ENCODE assay signal across 14 cellular contexts in the genomic region with DNA sequence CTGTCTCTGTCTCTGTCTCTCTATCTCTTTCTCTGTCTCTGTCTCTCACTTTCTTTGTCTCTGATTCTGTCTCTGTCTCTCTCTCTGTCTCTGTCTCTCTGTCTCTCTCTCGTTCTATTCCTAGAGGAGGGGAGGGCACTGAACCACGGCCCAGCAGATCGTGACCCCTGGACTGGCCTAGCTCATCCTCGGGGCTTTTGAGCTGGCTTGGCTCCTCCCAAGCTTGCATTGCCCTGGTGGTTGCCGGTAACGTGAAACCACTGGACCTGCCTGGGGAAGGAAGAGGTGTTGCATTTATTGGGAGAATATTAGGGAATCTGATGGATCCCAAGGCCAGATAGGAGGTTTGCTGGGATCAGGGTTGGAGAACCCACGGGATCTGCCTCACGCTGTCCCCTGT.
DNase-seq lines count a peak whose midpoint lies in the region; ATAC-seq and TF ChIP-seq lines count a peak whose summit lies in the region.
"Had no signal": no experiment of that assay in that cellular context is flagged by ENCODE, and none has a peak within 500 bp of the region (broad histone marks: within the 10 kb centered on the region; RNA-seq: fewer than 3 reads in every experiment).

No MANE protein-coding gene starts in this region.

- no peak for ATAC-seq in GM19023 (IDR thresholded peaks at IDR 0.05; ENCODE audit: unreplicated experiment)
- ATAC-seq: GM12878 had no signal

- no peak overlapping the region for H2BK15ac ChIP-seq in neuronal stem cell (ENCODE audit: low read length)

- H2BK12ac ChIP-seq in neuronal stem cell (ENCODE audit: low read length) = no peak overlapping the region

- no peak for TF ChIP-seq POLR2A in vagina (IDR thresholded peaks at IDR 0.05)

- H3K4ac ChIP-seq in neuronal stem cell (ENCODE audit: low read length) = no peak overlapping the region

- H3K9me3 Mint-ChIP-seq in glutamatergic neuron (ENCODE audit: unreplicated experiment) = peaks cover 6% of the 10 kb centered on the region
- H3K9me3 Mint-ChIP-seq in activated CD4-positive, alpha-beta T cell treated with anti-CD3 and anti-CD28 coated beads, Interleukin-2, amount 10 ng/mL, durations not matched to agents 24 days and 14 days = peaks cover 10% of the 10 kb centered on the region

- no peaks in the 10 kb centered on the region for H3K27me3 ChIP-seq in neuronal stem cell (ENCODE audit: control insufficient read depth in 3 of 3, insufficient read depth in 3 of 3, low read depth in 1 of 3, low read length in 3 of 3)
- H3K27me3 ChIP-seq in vagina = no peaks in the 10 kb centered on the region
- H3K27me3 ChIP-seq: BE2C had no signal

- no peaks in the 10 kb centered on the region for H3K36me3 ChIP-seq in HEK293 (ENCODE audit: control insufficient read depth in 2 of 2, insufficient read depth in 1 of 2, low read length in 2 of 2)
- no peaks in the 10 kb centered on the region for H3K36me3 ChIP-seq in neuronal stem cell (replicated peaks in 1 of 2; ENCODE audit: control insufficient read depth in 2 of 2, insufficient read depth in 2 of 2, low read length in 2 of 2)
- H3K36me3 ChIP-seq in vagina = no peaks in the 10 kb centered on the region
- H3K36me3 ChIP-seq: BE2C had no signal

- H3K4me3 ChIP-seq in HEK293 (ENCODE audit: low read depth, low read length) (no peak overlapping the region), neuronal stem cell (ENCODE audit: low read length in 2 of 2) (no peak overlapping the region), vagina (no peak overlapping the region)
- H3K4me3 ChIP-seq: GM12878 had no signal

- H3K27me3 Mint-ChIP-seq in glutamatergic neuron (ENCODE audit: unreplicated experiment) = peaks cover 4% of the 10 kb centered on the region
- H3K27me3 Mint-ChIP-seq in activated CD4-positive, alpha-beta T cell treated with anti-CD3 and anti-CD28 coated beads, Interleukin-2, amount 10 ng/mL, durations not matched to agents 24 days and 14 days = no peaks in the 10 kb centered on the region
- H3K27me3 Mint-ChIP-seq: CD4-positive, alpha-beta memory T cell had no signal

- no peak overlapping the region for H2BK120ac ChIP-seq in neuronal stem cell (ENCODE audit: low read depth, low read length)

- no peak for TF ChIP-seq CTCF in HEK293 (tag by site-specific recombination; IDR thresholded peaks at IDR 0.05)
- no peak for TF ChIP-seq CTCF in glutamatergic neuron (IDR thresholded peaks at IDR 0.05; ENCODE audit: partially characterized antibody, unreplicated experiment)
- TF ChIP-seq CTCF in vagina (IDR thresholded peaks at IDR 0.05) = no peak

- CTCF ChIA-PET in HEK293 (lab: Yijun Ruan, JAX) = interaction anchor here (1.1 kb wide), 1 partner anchor 9 kb away, joined by 3 read pairs; no protein-coding TSS in a partner anchor

- H3K27ac ChIP-seq in HEK293 (ENCODE audit: extremely low read depth, low read depth, low read length) (no peak overlapping the region), neuronal stem cell (replicated peaks; ENCODE audit: low read length) (no peak overlapping the region), vagina (no peak overlapping the region)
- H3K27ac ChIP-seq: C4-2B, HL-60 had no signal

- H2AFZ ChIP-seq in neuronal stem cell (ENCODE audit: low read length) = no peak overlapping the region

- no peak overlapping the region for H3K14ac ChIP-seq in neuronal stem cell (ENCODE audit: low read length)

- no peaks in the 10 kb centered on the region for H3K79me1 ChIP-seq in neuronal stem cell (ENCODE audit: low read depth, low read length)

- H3K4me3 Mint-ChIP-seq in glutamatergic neuron (ENCODE audit: unreplicated experiment) = no peak overlapping the region
- H3K4me3 Mint-ChIP-seq in activated CD4-positive, alpha-beta T cell treated with anti-CD3 and anti-CD28 coated beads, Interleukin-2, amount 10 ng/mL, durations not matched to agents 24 days and 14 days = no peak overlapping the region
- H3K4me3 Mint-ChIP-seq: CD4-positive, alpha-beta memory T cell had no signal

- intact Hi-C loops in vagina (cut with DNase I) = no loop called here
- intact Hi-C loops in activated CD4-positive, alpha-beta T cell treated with anti-CD3 and anti-CD28 coated beads, Interleukin-2, amount 10 ng/mL, durations not matched to agents 24 days and 14 days (cut with micrococcal nuclease) = no loop called here

- POLR2A ChIA-PET in HEK293 (lab: Yijun Ruan, JAX) = no interaction called here

- WGBS in neuronal stem cell (ENCODE audit: extremely low coverage in 2 of 2, insufficient read length in 2 of 2, insufficient replicate concordance in 1 of 2), 2 donors = no CpG with 5 or more reads among the region's 8 CpGs

- H4K91ac ChIP-seq in neuronal stem cell (ENCODE audit: low read depth, low read length, poor library complexity) = no peak overlapping the region

- H3K18ac ChIP-seq in neuronal stem cell (ENCODE audit: low read length) = peak overlapping the region; percentile 24

- DNase-seq in glutamatergic neuron = peak; percentile 13
- DNase-seq in neuronal stem cell (ENCODE audit: low spot score) = no peak
- DNase-seq in vagina (ENCODE audit: extremely low spot score in 2 of 2) = no peak
- no peak for DNase-seq in Ammon's horn (ENCODE audit: low spot score)
- DNase-seq in activated CD4-positive, alpha-beta T cell treated with anti-CD3 and anti-CD28 coated beads, Interleukin-2, amount 10 ng/mL, durations not matched to agents 24 days and 14 days = no peak
- DNase-seq: BE2C; CD4-positive, alpha-beta memory T cell; DMS79; HCEC 1CT had no signal

- H2BK5ac ChIP-seq in neuronal stem cell (ENCODE audit: low read length) = no peak overlapping the region

- no peak overlapping the region for H4K8ac ChIP-seq in neuronal stem cell (ENCODE audit: low read depth, low read length)

- H3K9me3 ChIP-seq in HEK293 (ENCODE audit: control insufficient read depth, insufficient read depth, low read depth, low read length) = no peaks in the 10 kb centered on the region
- peaks cover 4 to 7% of the 10 kb centered on the region in 2 donors for H3K9me3 ChIP-seq in neuronal stem cell (replicated peaks in 1 of 2; ENCODE audit: control insufficient read depth in 2 of 2, insufficient read depth in 1 of 2, low read depth in 1 of 2, low read length in 2 of 2)
- no peaks in the 10 kb centered on the region for H3K9me3 ChIP-seq in vagina
- H3K9me3 ChIP-seq: BE2C had no signal

- no peaks in the 10 kb centered on the region for H3K4me1 ChIP-seq in HEK293 (ENCODE audit: control insufficient read depth, insufficient read depth, low read length)
- peaks cover 0 to 9% of the 10 kb centered on the region in 2 donors for H3K4me1 ChIP-seq in neuronal stem cell (ENCODE audit: control insufficient read depth in 2 of 2, insufficient read depth in 1 of 2, low read depth in 1 of 2, low read length in 2 of 2)
- H3K4me1 ChIP-seq in vagina = peaks cover 24% of the 10 kb centered on the region
- H3K4me1 ChIP-seq: BE2C had no signal

- H2AK5ac ChIP-seq in neuronal stem cell (ENCODE audit: low read depth, low read length) = no peak overlapping the region

- no peak overlapping the region for H3K23ac ChIP-seq in neuronal stem cell (ENCODE audit: low read depth, low read length, poor library complexity)

- H3K4me2 ChIP-seq in neuronal stem cell (ENCODE audit: insufficient read depth, low read length, poor library complexity, severe bottlenecking) = no peak overlapping the region

- H3K36me3 Mint-ChIP-seq in glutamatergic neuron (ENCODE audit: unreplicated experiment) = peaks cover 9% of the 10 kb centered on the region
- no peaks in the 10 kb centered on the region for H3K36me3 Mint-ChIP-seq in activated CD4-positive, alpha-beta T cell treated with anti-CD3 and anti-CD28 coated beads, Interleukin-2, amount 10 ng/mL, durations not matched to agents 24 days and 14 days (ENCODE audit: low read depth)
- H3K36me3 Mint-ChIP-seq: CD4-positive, alpha-beta memory T cell had no signal

- H3K9ac ChIP-seq in neuronal stem cell (ENCODE audit: low read depth, low read length, poor library complexity) = no peak overlapping the region

- peaks cover 6% of the 10 kb centered on the region for H3K4me1 Mint-ChIP-seq in glutamatergic neuron (ENCODE audit: low read depth, unreplicated experiment)
- no peaks in the 10 kb centered on the region for H3K4me1 Mint-ChIP-seq in activated CD4-positive, alpha-beta T cell treated with anti-CD3 and anti-CD28 coated beads, Interleukin-2, amount 10 ng/mL, durations not matched to agents 24 days and 14 days
- H3K4me1 Mint-ChIP-seq: CD4-positive, alpha-beta memory T cell had no signal

- H3K27ac Mint-ChIP-seq in glutamatergic neuron (ENCODE audit: unreplicated experiment) = no peak overlapping the region
- H3K27ac Mint-ChIP-seq in activated CD4-positive, alpha-beta T cell treated with anti-CD3 and anti-CD28 coated beads, Interleukin-2, amount 10 ng/mL, durations not matched to agents 24 days and 14 days = no peak overlapping the region
- H3K27ac Mint-ChIP-seq: CD4-positive, alpha-beta memory T cell had no signal

TF ChIP-seq in HEK293, 187 proteins besides CTCF, POLR2A, EP300 and RAD21:
- TF ChIP-seq ZNF121 (tag by site-specific recombination; IDR thresholded peaks at IDR 0.05) (no peak), ZNF596 (tag by site-specific recombination; IDR thresholded peaks at IDR 0.05) (peak; percentile 30; the same call in 1 of the 2 replicates)
